In the genomic region with DNA sequence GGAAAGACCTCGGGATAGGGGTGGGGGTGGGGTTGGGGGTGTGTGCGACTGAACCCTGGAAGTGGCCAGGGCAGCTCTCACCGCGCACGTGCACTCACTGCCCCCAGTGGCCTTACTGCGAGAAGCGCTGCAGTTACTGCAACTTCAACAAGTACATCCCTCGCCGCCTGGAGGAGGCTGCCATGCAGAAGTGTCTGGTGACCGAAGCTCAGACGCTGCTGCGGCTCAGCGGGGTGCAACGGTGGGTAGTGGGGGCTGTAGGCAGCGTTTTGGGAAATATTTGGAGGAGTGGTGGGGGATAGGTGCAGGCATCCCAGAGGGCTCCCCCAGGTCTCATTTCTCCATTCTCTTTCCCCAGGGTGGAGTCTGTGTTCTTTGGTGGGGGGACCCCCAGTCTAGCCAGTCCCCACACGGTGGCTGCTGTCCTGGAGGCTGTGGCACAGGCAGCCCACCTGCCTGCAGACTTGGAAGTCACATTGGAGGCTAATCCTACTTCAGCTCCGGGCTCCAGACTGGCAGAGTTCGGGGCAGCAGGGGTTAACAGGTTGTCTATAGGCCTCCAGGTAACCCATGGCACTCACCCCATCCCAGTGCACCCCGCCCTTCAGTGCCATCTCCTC, we compare ENCODE assay signal across 8 cellular contexts. TPM values are rescaled to one million over a fixed set of nuclear protein-coding genes. Genes with fewer than 3 reads are reported as not detected.
DNase-seq lines count a peak whose midpoint lies in the region; ATAC-seq and TF ChIP-seq lines count a peak whose summit lies in the region.

No MANE protein-coding gene starts in this region.

- TF ChIP-seq EP300 in tibial nerve (IDR thresholded peaks at IDR 0.05): no peak

- H3K23ac ChIP-seq in trophoblast cell (ENCODE audit: low read length): no peak overlapping the region

- TF ChIP-seq POLR2A in tibial nerve (IDR thresholded peaks at IDR 0.05): no peak

- no peak overlapping the region for H3K27ac ChIP-seq in trophoblast cell (ENCODE audit: low read depth, low read length)
- peak overlapping the region in 3 of 4 donors; percentile 18 to 93 (median 85) for H3K27ac ChIP-seq in tibial nerve

- ATAC-seq in SK-N-SH treated with all-trans-retinoic acid at 6 μM for 48 hours: peak; percentile 83
- no peak for ATAC-seq in GM19328 (IDR thresholded peaks at IDR 0.05; ENCODE audit: unreplicated experiment)

- no peak overlapping the region for H4K91ac ChIP-seq in trophoblast cell (ENCODE audit: low read depth, low read length)

- H3K9me3 ChIP-seq in trophoblast cell (ENCODE audit: insufficient read depth, low read depth, low read length) (no peaks in the 10 kb centered on the region), tibial nerve (no peaks in the 10 kb centered on the region)

- H3K4me1 ChIP-seq in trophoblast cell (ENCODE audit: control insufficient read depth in 1 of 2, insufficient read depth in 2 of 2, low read length in 2 of 2): peaks cover 4 to 9% of the 10 kb centered on the region in 2 experiments
- H3K4me1 ChIP-seq in tibial nerve: peaks cover 0 to 54% (median 15%) of the 10 kb centered on the region in 4 donors

- no peak overlapping the region for H2BK120ac ChIP-seq in trophoblast cell (ENCODE audit: insufficient read depth, low read length, poor library complexity)

- peak overlapping the region; percentile 42 for H2AFZ ChIP-seq in trophoblast cell (ENCODE audit: insufficient read depth, low read length, poor library complexity)

- no CpG with 5 or more reads among the region's 19 CpGs for WGBS in trophoblast cell (ENCODE audit: extremely low coverage, insufficient coverage, insufficient read length)
- 15 to 18% methylated on average over 18 to 19 of the region's 19 CpGs for WGBS in tibial nerve, 2 donors

- peaks cover 3% of the 10 kb centered on the region for H3K27me3 Mint-ChIP-seq in activated naive CD4-positive, alpha-beta T cell treated with anti-CD3 and anti-CD28 coated beads, Interleukin-2, amount 50 U/mL, for 24 hours

- H3K4me3 Mint-ChIP-seq in activated naive CD4-positive, alpha-beta T cell treated with anti-CD3 and anti-CD28 coated beads, Interleukin-2, amount 50 U/mL, for 24 hours: peak overlapping the region; percentile 93

- intact Hi-C loops in head of caudate nucleus (cut with DNase I): loop anchor here (5.0 kb wide), 1 partner anchor 63 kb away; no protein-coding TSS in a partner anchor

- H3K14ac ChIP-seq in trophoblast cell (ENCODE audit: low read length): no peak overlapping the region

- H3K79me2 ChIP-seq in trophoblast cell (ENCODE audit: control insufficient read depth, insufficient read depth, low read length, poor library complexity): peaks cover 4% of the 10 kb centered on the region

- peak overlapping the region; percentile 93 for H3K27ac Mint-ChIP-seq in activated naive CD4-positive, alpha-beta T cell treated with anti-CD3 and anti-CD28 coated beads, Interleukin-2, amount 50 U/mL, for 24 hours

- no peak overlapping the region for H3K4ac ChIP-seq in trophoblast cell (ENCODE audit: low read depth, low read length)

- TF ChIP-seq CTCF in GM12875 (IDR thresholded peaks at IDR 0.05; ENCODE audit: borderline replicate concordance, insufficient read depth, low read depth, low read length): peak; percentile 76
- TF ChIP-seq CTCF in tibial nerve (IDR thresholded peaks at IDR 0.05): peak in 3 of 5 experiments; percentile 30 to 48 (median 41)

- peak; percentile 86 for DNase-seq in MV-4-11 (lab: John Stamatoyannopoulos, UW)
- DNase-seq in head of caudate nucleus: peak in 40 of 42 donors; percentile 26 to 79 (median 58)
- peak; percentile 70 to 77 for DNase-seq in trophoblast cell
- peak in 1 of 2 donors; percentile 59 for DNase-seq in tibial nerve (ENCODE audit: low spot score in 2 of 2)

- H3K4me3 ChIP-seq in GM12875 (ENCODE audit: low read depth, low read length) (peak overlapping the region; percentile 71), trophoblast cell (ENCODE audit: low read depth, low read length) (peak overlapping the region; percentile 38), tibial nerve (peak overlapping the region; percentile 58 to 85 (median 76))

- H4K8ac ChIP-seq in trophoblast cell (ENCODE audit: low read depth, low read length): no peak overlapping the region

- no peak overlapping the region for H3K9ac ChIP-seq in trophoblast cell (ENCODE audit: low read length)

- no peaks in the 10 kb centered on the region for H3K27me3 ChIP-seq in trophoblast cell (ENCODE audit: insufficient read depth, low read length)
- no peaks in the 10 kb centered on the region for H3K27me3 ChIP-seq in tibial nerve

- H3K4me2 ChIP-seq in trophoblast cell (ENCODE audit: low read length): peak overlapping the region; percentile 99

- H3K36me3 ChIP-seq in trophoblast cell (ENCODE audit: control insufficient read depth in 1 of 2, insufficient read depth in 2 of 2, low read length in 2 of 2) (peaks cover 20 to 21% of the 10 kb centered on the region in 2 experiments), tibial nerve (peaks cover 0 to 32% (median 0%) of the 10 kb centered on the region in 3 donors)

- no peak overlapping the region for H3K18ac ChIP-seq in trophoblast cell (ENCODE audit: low read length)

- H2AK5ac ChIP-seq in trophoblast cell (ENCODE audit: low read length): no peak overlapping the region

- no peaks in the 10 kb centered on the region for H3K9me3 Mint-ChIP-seq in activated naive CD4-positive, alpha-beta T cell treated with anti-CD3 and anti-CD28 coated beads, Interleukin-2, amount 50 U/mL, for 24 hours

- peaks cover 5% of the 10 kb centered on the region for H3K36me3 Mint-ChIP-seq in activated naive CD4-positive, alpha-beta T cell treated with anti-CD3 and anti-CD28 coated beads, Interleukin-2, amount 50 U/mL, for 24 hours

- no peak overlapping the region for H4K12ac ChIP-seq in trophoblast cell (ENCODE audit: low read depth, low read length)

- H3K4me1 Mint-ChIP-seq in activated naive CD4-positive, alpha-beta T cell treated with anti-CD3 and anti-CD28 coated beads, Interleukin-2, amount 50 U/mL, for 24 hours: peaks cover 31% of the 10 kb centered on the region

- H2BK12ac ChIP-seq in trophoblast cell (ENCODE audit: low read length): no peak overlapping the region

- no peak overlapping the region for H2BK5ac ChIP-seq in trophoblast cell (ENCODE audit: low read depth, low read length, poor library complexity)

- peaks cover 1% of the 10 kb centered on the region for H3K79me1 ChIP-seq in trophoblast cell (ENCODE audit: low read length)

TF ChIP-seq in SK-N-SH treated with all-trans-retinoic acid at 6 μM for 48 hours, 23 proteins besides CTCF, POLR2A, EP300 and RAD21 (continues in another document):
- TF ChIP-seq OSR1 (CRISPR knock-in tag; IDR thresholded peaks at IDR 0.05) (no peak), POU6F1 (CRISPR knock-in tag; IDR thresholded peaks at IDR 0.05; ENCODE audit: borderline replicate concordance, low read depth) (no peak), ZC3H10 (CRISPR knock-in tag; IDR thresholded peaks at IDR 0.05) (no peak), RARB (CRISPR knock-in tag; IDR thresholded peaks at IDR 0.05) (no peak), SNAI2 (CRISPR knock-in tag; IDR thresholded peaks at IDR 0.05) (no peak), BACH2 (CRISPR knock-in tag; IDR thresholded peaks at IDR 0.05; ENCODE audit: borderline replicate concordance) (no peak), TCF4 (CRISPR knock-in tag; IDR thresholded peaks at IDR 0.05; ENCODE audit: borderline replicate concordance) (no peak), ESRRG (CRISPR knock-in tag; IDR thresholded peaks at IDR 0.05) (no peak), PPARA (CRISPR knock-in tag; IDR thresholded peaks at IDR 0.05; ENCODE audit: borderline replicate concordance) (no peak), GLIS3 (CRISPR knock-in tag; IDR thresholded peaks at IDR 0.05) (no peak), ZNF565 (CRISPR knock-in tag; conservative IDR thresholded peaks at IDR 0.05; ENCODE audit: low read depth) (no peak), TOX (CRISPR knock-in tag; IDR thresholded peaks at IDR 0.05; ENCODE audit: borderline replicate concordance) (no peak), ISL1 (CRISPR knock-in tag; IDR thresholded peaks at IDR 0.05) (no peak)
- TF ChIP-seq, protein P1, sequence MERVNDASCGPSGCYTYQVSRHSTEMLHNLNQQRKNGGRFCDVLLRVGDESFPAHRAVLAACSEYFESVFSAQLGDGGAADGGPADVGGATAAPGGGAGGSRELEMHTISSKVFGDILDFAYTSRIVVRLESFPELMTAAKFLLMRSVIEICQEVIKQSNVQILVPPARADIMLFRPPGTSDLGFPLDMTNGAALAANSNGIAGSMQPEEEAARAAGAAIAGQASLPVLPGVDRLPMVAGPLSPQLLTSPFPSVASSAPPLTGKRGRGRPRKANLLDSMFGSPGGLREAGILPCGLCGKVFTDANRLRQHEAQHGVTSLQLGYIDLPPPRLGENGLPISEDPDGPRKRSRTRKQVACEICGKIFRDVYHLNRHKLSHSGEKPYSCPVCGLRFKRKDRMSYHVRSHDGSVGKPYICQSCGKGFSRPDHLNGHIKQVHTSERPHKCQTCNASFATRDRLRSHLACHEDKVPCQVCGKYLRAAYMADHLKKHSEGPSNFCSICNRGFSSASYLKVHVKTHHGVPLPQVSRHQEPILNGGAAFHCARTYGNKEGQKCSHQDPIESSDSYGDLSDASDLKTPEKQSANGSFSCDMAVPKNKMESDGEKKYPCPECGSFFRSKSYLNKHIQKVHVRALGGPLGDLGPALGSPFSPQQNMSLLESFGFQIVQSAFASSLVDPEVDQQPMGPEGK (CRISPR knock-in tag; IDR thresholded peaks at IDR 0.05; ENCODE audit: borderline replicate concordance): no peak

RNA-seq across cellular contexts. Expression of gene RSAD1, which starts 1.0 kb away (rescaled TPM):
- 7.2 and 7.7 TPM in 2 replicates for polyA plus RNA-seq in trophoblast cell (2013)
- total RNA-seq in tibial nerve: 10 to 100 TPM; 30.8 to 61.8 (median 32.9) TPM

RNA-seq across cellular contexts. Expression of gene CHAD, which starts 11.0 kb away (rescaled TPM):
- polyA plus RNA-seq in trophoblast cell (2013): not detected in 2 replicates
- total RNA-seq in tibial nerve: not detected

RNA-seq across cellular contexts. Expression of gene MYCBPAP, which starts 28.6 kb away (rescaled TPM):
- polyA plus RNA-seq in trophoblast cell (2013): 0.08 and 0.18 TPM in 2 replicates
- total RNA-seq in tibial nerve: 1 to 10 TPM; 1.2 to 6.8 (median 4.0) TPM

RNA-seq across cellular contexts. Expression of gene EPN3, which starts 52.9 kb away (rescaled TPM):
- polyA plus RNA-seq in trophoblast cell (2013): 14.5 and 16.1 TPM in 2 replicates
- under 1 TPM in 2 of 4 donors, not detected in 2; 0.22 to 0.42 TPM for total RNA-seq in tibial nerve

RNA-seq across cellular contexts. Expression of gene ACSF2, which starts 53.6 kb away (rescaled TPM):
- 70.4 and 74.8 TPM in 2 replicates for polyA plus RNA-seq in trophoblast cell (2013)
- 10 to 100 TPM; 20.5 to 69.3 (median 31.9) TPM for total RNA-seq in tibial nerve
